In genomic region chr15:39357478-39358268, GRCh38 we compare ENCODE assay signal across 11 cellular contexts.
DNase-seq lines count a peak whose midpoint lies in the region; ATAC-seq and TF ChIP-seq lines count a peak whose summit lies in the region.
"Had no signal": no experiment of that assay in that cellular context is flagged by ENCODE, and none has a peak within 500 bp of the region (broad histone marks: within the 10 kb centered on the region; RNA-seq: fewer than 3 reads in every experiment).

No MANE protein-coding gene starts in this region.

- H3K9me3 ChIP-seq in stomach: no peaks in the 10 kb centered on the region

- no peak for TF ChIP-seq CTCF in stomach (IDR thresholded peaks at IDR 0.05)

- H3K4me1 ChIP-seq in stomach: peaks cover 12 to 24% (median 16%) of the 10 kb centered on the region in 4 donors

- H3K27ac ChIP-seq in stomach: peak overlapping the region in 4 of 5 donors; percentile 18 to 81 (median 74)

- TF ChIP-seq POLR2A in stomach (IDR thresholded peaks at IDR 0.05) (no peak), GM18505 (IDR thresholded peaks at IDR 0.05; ENCODE audit: borderline replicate concordance, extremely low read depth, insufficient read depth, insufficient read length) (no peak)

- H3K4me3 ChIP-seq in stomach: no peak overlapping the region

- no peak for TF ChIP-seq EP300 in stomach (IDR thresholded peaks at IDR 0.05)

- ATAC-seq in GM18870 (IDR thresholded peaks at IDR 0.05; ENCODE audit: unreplicated experiment) (peak; percentile 56), left ventricle myocardium superior (peak; percentile 36), GM21717 (IDR thresholded peaks at IDR 0.05; ENCODE audit: unreplicated experiment) (no peak), GM18505 (IDR thresholded peaks at IDR 0.05; ENCODE audit: unreplicated experiment) (no peak)
- ATAC-seq: CD8-positive, alpha-beta T cell; Panc1 had no signal

- peak; percentile 23 for DNase-seq in RPMI7951 (ENCODE audit: low read depth)
- no peak for DNase-seq in left ventricle myocardium superior
- DNase-seq in stomach: no peak
- no peak for DNase-seq in HCEC 1CT
- DNase-seq in stimulated activated CD4-positive, alpha-beta T cell treated with anti-CD3 and anti-CD28 coated beads, Interleukin-1b, Interleukin-23, amount 100 ng/mL, for 48 hours: no peak
- DNase-seq: CD8-positive, alpha-beta T cell; NCI-H2227 treated with DMSO at 0.1 percent for 48 hours had no signal

- no peaks in the 10 kb centered on the region for H3K27me3 ChIP-seq in stomach

- 46 to 55% (median 46%) methylated on average over 8 of the region's 8 CpGs for whole genome bisulfite sequencing in stomach, 5 donors

- no peaks in the 10 kb centered on the region for H3K36me3 ChIP-seq in stomach

- intact Hi-C loops in left ventricle myocardium superior (cut with micrococcal nuclease): no loop called here
- intact Hi-C loops in stomach (cut with DNase I; ENCODE audit: low total_unique reads): no loop called here

Comparison
In these comparisons a context has a peak if more than half of its experiments do, and no peak if none do; other contexts are left out.
1. ATAC-seq: peak in GM18870 (single experiment) and left ventricle myocardium superior (single experiment); none in GM21717 (single experiment) and GM18505 (single experiment).